Comparison of ENCODE assay signal across 22 cellular contexts in genomic region chr1:186531561-186532165, GRCh38.
DNase-seq lines count a peak whose midpoint lies in the region; ATAC-seq, FAIRE-seq and TF ChIP-seq lines count a peak whose summit lies in the region.
"Had no signal": no experiment of that assay in that cellular context is flagged by ENCODE, and none has a peak within 500 bp of the region (broad histone marks: within the 10 kb centered on the region; RNA-seq: fewer than 3 reads in every experiment).

No MANE protein-coding gene starts in this region.

- dilution Hi-C loops in keratinocyte (cut with MboI; ENCODE audit: extremely low pct_ligation_motif_present, low sequenced_read_pairs) = no loop called here

- WGBS in endodermal cell (ENCODE audit: insufficient coverage in 1 of 2, insufficient read length in 1 of 2), 2 experiments = 96% methylated on average over 1 of the region's 1 CpG; no CpG with 5 or more reads in 1 of the 2 experiments

- H3K4me2 ChIP-seq in keratinocyte (ENCODE audit: control insufficient read depth, extremely low read depth, insufficient read depth, low read depth, low read length) = no peak overlapping the region

- H3K9me1 ChIP-seq in keratinocyte (ENCODE audit: control insufficient read depth, extremely low read depth, insufficient read depth, low read length) = no peaks in the 10 kb centered on the region

- no peaks in the 10 kb centered on the region for H3K36me3 Mint-ChIP-seq in endodermal cell (ENCODE audit: low read depth)

- no peaks in the 10 kb centered on the region for H3K9me3 Mint-ChIP-seq in endodermal cell

- in situ Hi-C loops in brain microvascular endothelial cell (cut with HindIII; ENCODE audit: low pct_ligation_motif_present, low sequenced_read_pairs) (no loop called here), ACHN (cut with HindIII; ENCODE audit: low pct_ligation_motif_present, low pct_unique_long_range_greater_than_20kb, low sequenced_read_pairs) (no loop called here)

- H3K9me3 ChIP-seq in keratinocyte (ENCODE audit: control insufficient read depth, low read depth, low read length) (no peaks in the 10 kb centered on the region), endodermal cell (ENCODE audit: control insufficient read depth, low read length) (no peaks in the 10 kb centered on the region), upper lobe of right lung (no peaks in the 10 kb centered on the region)
- H3K9me3 ChIP-seq: right atrium auricular region, tibial nerve had no signal

- no peaks in the 10 kb centered on the region for H3K27me3 Mint-ChIP-seq in endodermal cell (ENCODE audit: insufficient read depth)

- TF ChIP-seq CTCF in brain microvascular endothelial cell (IDR thresholded peaks at IDR 0.05; ENCODE audit: low read depth, low read length, missing control alignments) (no peak), keratinocyte (optimal IDR thresholded peaks at IDR 0.05 in 1 of 3, IDR thresholded peaks at IDR 0.05 in 1 of 3, conservative IDR thresholded peaks at IDR 0.05 in 1 of 3; ENCODE audit: extremely low read depth in 1 of 3, insufficient read depth in 2 of 3, low read length in 3 of 3) (no peak), endodermal cell (conservative IDR thresholded peaks at IDR 0.05) (no peak), upper lobe of right lung (IDR thresholded peaks at IDR 0.05) (no peak)

- no peak for FAIRE-seq in keratinocyte (lab: Jason Lieb, UNC)
- FAIRE-seq: GM18507, H1, HepG2 had no signal

- DNase-seq in EL (peak; percentile 71), M059J (ENCODE audit: low read depth) (peak; percentile 87), brain microvascular endothelial cell (peak; percentile 85), keratinocyte (ENCODE audit: low read depth, low spot score) (no peak), endodermal cell (no peak), COLO829 (ENCODE audit: low spot score) (no peak), upper lobe of right lung (no peak), ACHN (no peak)
- DNase-seq: activated CD4-positive, CD25-positive, alpha-beta regulatory T cell treated with anti-CD3 and anti-CD28 coated beads, Interleukin-2, amount 50 U/mL, for 72 hours; activated CD8-positive, alpha-beta memory T cell treated with anti-CD3 and anti-CD28 coated beads for 24 hours; activated naive CD4-positive, alpha-beta T cell treated with anti-CD3 and anti-CD28 coated beads, Interleukin-2, amount 50 U/mL, for 16 hours; activated T-cell treated with anti-CD3 and anti-CD28 coated beads, Interleukin-2, amount 50 U/mL, for 48 hours; DND-41; NCI-H82; occipital lobe; stimulated activated naive B cell treated with anti-CD40 and anti-IgM and Interleukin-4, amounts not matched to agents 10 μg/mL and 1 μg/mL and 100 μg/mL, for 72 hours; T-helper 2 cell had no signal

- H3K4me3 ChIP-seq in brain microvascular endothelial cell (ENCODE audit: low read depth, low read length) (no peak overlapping the region), keratinocyte (ENCODE audit: control insufficient read depth in 2 of 3, extremely low read depth in 1 of 3, insufficient read depth in 2 of 3, low read depth in 1 of 3, low read length in 3 of 3) (no peak overlapping the region), endodermal cell (ENCODE audit: low read length) (no peak overlapping the region), upper lobe of right lung (no peak overlapping the region)
- H3K4me3 ChIP-seq: right atrium auricular region, tibial nerve had no signal

- H3K36me3 ChIP-seq in brain microvascular endothelial cell (replicated peaks) = no peaks in the 10 kb centered on the region
- H3K36me3 ChIP-seq in keratinocyte (ENCODE audit: control insufficient read depth in 2 of 2, extremely low read depth in 1 of 2, insufficient read depth in 2 of 2, low read length in 2 of 2) = no peaks in the 10 kb centered on the region
- no peaks in the 10 kb centered on the region for H3K36me3 ChIP-seq in endodermal cell (ENCODE audit: control insufficient read depth, insufficient read depth, low read length)
- no peaks in the 10 kb centered on the region for H3K36me3 ChIP-seq in upper lobe of right lung
- H3K36me3 ChIP-seq: right atrium auricular region, tibial nerve had no signal

- H3K9ac ChIP-seq in keratinocyte (ENCODE audit: control insufficient read depth, extremely low read depth, insufficient read depth, low read length) = no peak overlapping the region
- no peak overlapping the region for H3K9ac ChIP-seq in endodermal cell (ENCODE audit: extremely low read depth, low read length, poor library complexity, severe bottlenecking)

- H3K27ac Mint-ChIP-seq in endodermal cell = no peak overlapping the region
- H3K27ac Mint-ChIP-seq: stimulated activated naive B cell treated with anti-CD40 and anti-IgM and Interleukin-4, amounts not matched to agents 10 μg/mL and 1 μg/mL and 100 μg/mL, for 72 hours had no signal

- intact Hi-C loops in upper lobe of right lung (cut with DNase I) = no loop called here

- no peaks in the 10 kb centered on the region for H3K79me2 ChIP-seq in keratinocyte (ENCODE audit: control insufficient read depth, insufficient read depth, low read length)

- no peaks in the 10 kb centered on the region for H4K20me1 ChIP-seq in keratinocyte (ENCODE audit: control insufficient read depth, extremely low read depth, insufficient read depth, low read length)

- ATAC-seq in upper lobe of right lung = no peak
- ATAC-seq: HepG2; stimulated activated naive B cell treated with anti-CD40 and anti-IgM and Interleukin-4, amounts not matched to agents 10 μg/mL and 1 μg/mL and 100 μg/mL, for 72 hours had no signal

- H3K27me3 ChIP-seq in brain microvascular endothelial cell (replicated peaks) = no peaks in the 10 kb centered on the region
- no peaks in the 10 kb centered on the region for H3K27me3 ChIP-seq in keratinocyte (ENCODE audit: control insufficient read depth, extremely low read depth, insufficient read depth, low read length)
- no peaks in the 10 kb centered on the region for H3K27me3 ChIP-seq in endodermal cell (ENCODE audit: control insufficient read depth, insufficient read depth, low read length, poor library complexity, severe bottlenecking)
- H3K27me3 ChIP-seq in upper lobe of right lung = no peaks in the 10 kb centered on the region
- H3K27me3 ChIP-seq: right atrium auricular region, tibial nerve had no signal

- H3K27ac ChIP-seq in brain microvascular endothelial cell (peak overlapping the region; percentile 56), keratinocyte (ENCODE audit: control insufficient read depth, insufficient read depth, low read length) (no peak overlapping the region), endodermal cell (ENCODE audit: low read depth, low read length) (no peak overlapping the region), upper lobe of right lung (no peak overlapping the region)
- H3K27ac ChIP-seq: right atrium auricular region, tibial nerve had no signal

- peak overlapping the region; percentile 84 for H2AFZ ChIP-seq in keratinocyte (ENCODE audit: control insufficient read depth, low read length)

- no peak overlapping the region for H3K4me3 Mint-ChIP-seq in endodermal cell
- H3K4me3 Mint-ChIP-seq: stimulated activated naive B cell treated with anti-CD40 and anti-IgM and Interleukin-4, amounts not matched to agents 10 μg/mL and 1 μg/mL and 100 μg/mL, for 72 hours had no signal

- no peaks in the 10 kb centered on the region for H3K4me1 Mint-ChIP-seq in endodermal cell

- peaks cover 25% of the 10 kb centered on the region for H3K4me1 ChIP-seq in keratinocyte (ENCODE audit: control insufficient read depth, extremely low read depth, insufficient read depth, low read length)
- H3K4me1 ChIP-seq in endodermal cell (ENCODE audit: control insufficient read depth, insufficient read depth, low read length) = no peaks in the 10 kb centered on the region
- peaks cover 7% of the 10 kb centered on the region for H3K4me1 ChIP-seq in upper lobe of right lung

Comparison
In these comparisons a context has a peak if more than half of its experiments do, and no peak if none do; other contexts are left out.
1. DNase-seq: peak in EL (single experiment), M059J (single experiment) and brain microvascular endothelial cell (single experiment); none in keratinocyte (single experiment), endodermal cell (single experiment), COLO829 (single experiment), upper lobe of right lung (single experiment) and ACHN (single experiment).